6 cellular contexts compared by ENCODE assay signal in the genomic region with DNA sequence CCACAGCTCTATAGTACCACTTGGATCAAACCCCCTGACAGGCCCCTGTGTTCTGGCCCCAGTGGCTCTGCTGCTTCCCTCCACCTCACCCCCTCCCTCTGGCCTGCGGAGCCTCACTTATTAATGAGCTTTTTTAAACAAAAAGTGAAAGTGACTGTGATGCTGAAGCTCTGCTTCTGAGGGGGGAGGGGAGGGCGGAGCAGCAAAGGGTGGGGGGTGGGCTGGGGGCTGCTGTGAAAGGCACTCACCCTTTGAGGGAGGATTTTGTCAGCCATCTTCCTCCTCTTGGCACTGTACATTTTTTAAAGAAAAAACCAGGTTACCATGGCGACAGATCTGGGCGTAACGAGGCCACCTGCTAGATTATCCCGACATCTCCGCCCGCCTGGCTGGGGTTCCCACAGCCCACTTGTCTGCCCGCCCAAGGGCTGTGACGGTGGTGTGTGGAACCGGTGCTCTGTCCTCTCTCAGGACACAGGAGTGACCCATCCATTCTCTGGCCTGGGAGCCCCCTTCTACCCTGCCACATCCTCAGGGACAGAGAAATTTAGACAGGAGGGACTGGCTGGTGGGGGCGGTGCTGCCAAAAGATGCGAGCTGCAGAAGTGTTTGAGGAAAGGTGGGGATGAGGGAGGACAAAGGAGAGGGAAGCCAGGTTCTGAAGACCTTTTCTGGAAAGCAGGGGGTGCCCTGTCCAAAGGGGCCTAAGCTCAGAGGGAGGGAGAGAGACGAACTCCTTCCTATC. TPM values are rescaled to one million over a fixed set of nuclear protein-coding genes. Genes with fewer than 3 reads are reported as not detected.
DNase-seq lines count a peak whose midpoint lies in the region; ATAC-seq, FAIRE-seq and TF ChIP-seq lines count a peak whose summit lies in the region.

No MANE protein-coding gene starts in this region.

- no peak overlapping the region for H3K4ac ChIP-seq in H1 (replicated peaks; ENCODE audit: insufficient read length, low read depth, low read length)

- ATAC-seq in GM21786 (IDR thresholded peaks at IDR 0.05; ENCODE audit: unreplicated experiment), result no peak
- ATAC-seq in HG03521 (IDR thresholded peaks at IDR 0.05; ENCODE audit: unreplicated experiment), result no peak

- no peaks in the 10 kb centered on the region for H3K36me3 ChIP-seq in H1 (ENCODE audit: control insufficient read depth in 2 of 4, insufficient read depth in 4 of 4, low read length in 3 of 4)

- H4K8ac ChIP-seq in H1 (ENCODE audit: extremely low read depth, insufficient read depth, low read length), result no peak overlapping the region

- H3K27ac ChIP-seq in H1 (ENCODE audit: low read depth, low read length), result no peak overlapping the region

- peaks cover 1 to 12% of the 10 kb centered on the region in 2 experiments for H4K20me1 ChIP-seq in H1 (replicated peaks in 1 of 2; ENCODE audit: control insufficient read depth in 1 of 2, insufficient read depth in 2 of 2, low read length in 2 of 2)

- WGBS in H1 (ENCODE audit: extremely low coverage in 1 of 2, insufficient coverage in 1 of 2, insufficient read length in 1 of 2, insufficient replicate concordance in 2 of 2, low coverage in 1 of 2, low lambda C conversion rate in 2 of 2, missing lambda C conversion rate in 1 of 2), 2 experiments, result 58% methylated on average over 12 of the region's 14 CpGs; no CpG with 5 or more reads in 1 of the 2 experiments

- peak overlapping the region; percentile 42; the same call in 1 of the 2 replicates for H2BK12ac ChIP-seq in H1 (ENCODE audit: low read depth, low read length)

- no peak overlapping the region for H3K56ac ChIP-seq in H1 (replicated peaks; ENCODE audit: insufficient read length, low read depth, low read length)

- peaks cover 13% of the 10 kb centered on the region; the same call in 1 of the 2 replicates for H3K23me2 ChIP-seq in H1 (ENCODE audit: low read depth, low read length)

- H2AFZ ChIP-seq in H1 (ENCODE audit: low read length), result no peak overlapping the region

- TF ChIP-seq EP300 in H1 (IDR thresholded peaks at IDR 0.05; ENCODE audit: borderline replicate concordance in 1 of 2, low read depth in 2 of 2, low read length in 2 of 2), result no peak

- CTCF ChIA-PET in H1 (lab: Charles Lee; ENCODE audit: partially characterized antibody), result interaction anchor here (0.6 to 5.1 kb wide), 76 partner anchors 9 to 832 kb away, joined by 3 to 71 read pairs (median 4); a partner anchor contains a TSS

- H4K91ac ChIP-seq in H1 (replicated peaks; ENCODE audit: insufficient read length, low read length), result no peak overlapping the region

- H3K4me2 ChIP-seq in H1 (ENCODE audit: insufficient read depth in 1 of 2, low read depth in 2 of 2, low read length in 2 of 2), result peak overlapping the region in 1 of 2 experiments; percentile 1; a peak in 2 of 4 replicates

- H3K27me3 ChIP-seq in H1 (replicated peaks in 1 of 4; ENCODE audit: control insufficient read depth in 3 of 4, extremely low read depth in 1 of 4, insufficient read depth in 3 of 4, low read length in 3 of 4), result peaks cover 16 to 38% (median 35%) of the 10 kb centered on the region in 4 experiments

- peaks cover 3% of the 10 kb centered on the region; the same call in 1 of the 2 replicates for H3K79me1 ChIP-seq in H1 (ENCODE audit: low read depth, low read length)

- no peak overlapping the region for H3K9ac ChIP-seq in H1 (replicated peaks in 1 of 4; ENCODE audit: extremely low read depth in 1 of 4, low read depth in 3 of 4, low read length in 3 of 4)

- H3K23ac ChIP-seq in H1 (ENCODE audit: insufficient read length), result no peak overlapping the region

- no peak overlapping the region for H2BK5ac ChIP-seq in H1 (ENCODE audit: low read depth, low read length)

- no peak for TF ChIP-seq RAD21 in H1 (IDR thresholded peaks at IDR 0.05 in 1 of 2, conservative IDR thresholded peaks at IDR 0.05 in 1 of 2; ENCODE audit: low read depth in 2 of 2, low read length in 2 of 2)

- H2BK120ac ChIP-seq in H1 (replicated peaks; ENCODE audit: low read depth, low read length), result no peak overlapping the region

- no peak for FAIRE-seq in H1 (lab: Jason Lieb, UNC)

- peak; percentile 36 for DNase-seq in DMS53 treated with DMSO at 0.1 percent for 48 hours (lab: John Stamatoyannopoulos, UW; ENCODE audit: unreplicated experiment)
- peak; percentile 85 for DNase-seq in NCI-H1694 (lab: John Stamatoyannopoulos, UW)
- DNase-seq in H1 (ENCODE audit: low read depth in 1 of 2, low spot score in 2 of 2), result peak in 1 of 2 experiments; percentile 36
- no peak for DNase-seq in Ammon's horn (ENCODE audit: low spot score)

- POLR2A ChIA-PET in H1 (lab: Charles Lee; ENCODE audit: partially characterized antibody), result interaction anchor here (0.8 to 5.7 kb wide), 9 partner anchors 8 to 22 kb away, joined by 3 to 22 read pairs (median 6); a partner anchor contains a TSS

- no peak for TF ChIP-seq POLR2A in H1 (IDR thresholded peaks at IDR 0.05; ENCODE audit: control extremely low read depth in 1 of 2, low read depth in 2 of 2, low read length in 2 of 2)

- H3K79me2 ChIP-seq in H1 (ENCODE audit: control insufficient read depth in 1 of 2, insufficient read depth in 2 of 2, low read length in 2 of 2), result no peaks in the 10 kb centered on the region

- no peak overlapping the region for H2BK20ac ChIP-seq in H1 (ENCODE audit: low read length)

- H3K4me3 ChIP-seq in H1 (ENCODE audit: extremely low read depth in 1 of 4, insufficient read depth in 2 of 4, low read depth in 3 of 4, low read length in 4 of 4), result no peak overlapping the region; a peak in 2 of 8 replicates

- H2AK5ac ChIP-seq in H1 (ENCODE audit: low read depth, low read length), result no peak overlapping the region

- no peak overlapping the region for H3K14ac ChIP-seq in H1 (ENCODE audit: insufficient read length)

- no peaks in the 10 kb centered on the region for H3K9me3 ChIP-seq in H1 (ENCODE audit: insufficient read depth in 2 of 2, low read depth in 1 of 2, low read length in 1 of 2)

- no peak for TF ChIP-seq CTCF in H1 (IDR thresholded peaks at IDR 0.05; ENCODE audit: control extremely low read depth in 1 of 3, insufficient read depth in 1 of 3, low read depth in 1 of 3, low read length in 3 of 3)

- H3K4me1 ChIP-seq in H1 (replicated peaks in 1 of 4; ENCODE audit: control insufficient read depth in 3 of 4, insufficient read depth in 4 of 4, low read length in 3 of 4), result peaks cover 0 to 40% (median 28%) of the 10 kb centered on the region in 4 experiments; a peak in 6 of 7 replicates

- H2BK15ac ChIP-seq in H1 (ENCODE audit: low read length), result no peak overlapping the region

- no peak overlapping the region for H4K5ac ChIP-seq in H1 (ENCODE audit: insufficient read length, low read depth, low read length)

- no peak overlapping the region for H3K18ac ChIP-seq in H1 (ENCODE audit: extremely low read depth, low read length)

RNA-seq across cellular contexts. Expression of a gene that starts 4.9 kb away (rescaled TPM):
- total RNA-seq in H1 (2021; fragmentation: NEBNext Ultra II Directional; extraction: Animal tissue kit (Norgen Biotek cat#: 25700)), result 3.0 and 4.6 TPM in 2 replicates
- polyA plus RNA-seq in H1 (2011; rRNA removed), result 5.6 and 6.2 TPM in 2 replicates
- polyA plus RNA-seq in H1 (2011; cell fraction: cytosol; rRNA removed), result 4.5 TPM
- polyA plus RNA-seq in H1 (2011; cell fraction: nucleus; rRNA removed), result 15.3 TPM
- 8.3 to 10.0 TPM (median 9.5 TPM) in 4 replicates for polyA plus RNA-seq in H1 (2012, experiment 1 of 2)
- polyA plus RNA-seq in H1 (2012, experiment 2 of 2), result 7.5 TPM
- polyA plus RNA-seq in H1 (2013, experiment 1 of 2), result 3.9 TPM
- 4.3 TPM for polyA plus RNA-seq in H1 (2013, experiment 2 of 2)
- polyA minus RNA-seq in H1 (2011; rRNA and poly(A)+ RNA removed), result 1.6 and 2.0 TPM in 2 replicates
- polyA minus RNA-seq in H1 (2011; cell fraction: cytosol; rRNA and poly(A)+ RNA removed), result 2.9 TPM
- 3.2 TPM for polyA minus RNA-seq in H1 (2011; cell fraction: nucleus; rRNA and poly(A)+ RNA removed)

RNA-seq across cellular contexts. Expression of a gene that starts 11.3 kb away (rescaled TPM):
- 20.6 and 20.8 TPM in 2 replicates for total RNA-seq in H1 (2021; fragmentation: NEBNext Ultra II Directional; extraction: Animal tissue kit (Norgen Biotek cat#: 25700))
- polyA plus RNA-seq in H1 (2011; rRNA removed), result 14.4 and 20.0 TPM in 2 replicates
- polyA plus RNA-seq in H1 (2011; cell fraction: cytosol; rRNA removed), result 14.8 TPM
- 58.8 TPM for polyA plus RNA-seq in H1 (2011; cell fraction: nucleus; rRNA removed)
- polyA plus RNA-seq in H1 (2012, experiment 1 of 2), result 9.2 to 13.6 TPM (median 11.2 TPM) in 4 replicates
- 11.2 TPM for polyA plus RNA-seq in H1 (2012, experiment 2 of 2)
- polyA plus RNA-seq in H1 (2013, experiment 1 of 2), result 18.0 TPM
- polyA plus RNA-seq in H1 (2013, experiment 2 of 2), result 16.2 TPM
- polyA minus RNA-seq in H1 (2011; rRNA and poly(A)+ RNA removed), result 11.1 and 11.4 TPM in 2 replicates
- polyA minus RNA-seq in H1 (2011; cell fraction: cytosol; rRNA and poly(A)+ RNA removed), result 12.2 TPM
- 30.6 TPM for polyA minus RNA-seq in H1 (2011; cell fraction: nucleus; rRNA and poly(A)+ RNA removed)

RNA-seq across cellular contexts. Expression of a gene that starts 16.6 kb away (rescaled TPM):
- total RNA-seq in H1 (2021; fragmentation: NEBNext Ultra II Directional; extraction: Animal tissue kit (Norgen Biotek cat#: 25700)), result 51.0 and 55.0 TPM in 2 replicates
- polyA plus RNA-seq in H1 (2011; rRNA removed), result 26.4 and 28.0 TPM in 2 replicates
- 37.0 TPM for polyA plus RNA-seq in H1 (2011; cell fraction: cytosol; rRNA removed)
- polyA plus RNA-seq in H1 (2011; cell fraction: nucleus; rRNA removed), result 35.9 TPM
- polyA plus RNA-seq in H1 (2012, experiment 1 of 2), result 39.3 to 51.3 TPM (median 45.8 TPM) in 4 replicates
- 32.1 TPM for polyA plus RNA-seq in H1 (2012, experiment 2 of 2)
- polyA plus RNA-seq in H1 (2013, experiment 1 of 2), result 25.2 TPM
- polyA plus RNA-seq in H1 (2013, experiment 2 of 2), result 22.6 TPM
- polyA minus RNA-seq in H1 (2011; rRNA and poly(A)+ RNA removed), result 48.3 and 59.3 TPM in 2 replicates
- 20.2 TPM for polyA minus RNA-seq in H1 (2011; cell fraction: cytosol; rRNA and poly(A)+ RNA removed)
- polyA minus RNA-seq in H1 (2011; cell fraction: nucleus; rRNA and poly(A)+ RNA removed), result 23.9 TPM

RNA-seq across cellular contexts. Expression of a gene that starts 33.3 kb away (rescaled TPM):
- total RNA-seq in H1 (2021; fragmentation: NEBNext Ultra II Directional; extraction: Animal tissue kit (Norgen Biotek cat#: 25700)), result not detected in 2 replicates
- polyA plus RNA-seq in H1 (2011; rRNA removed), result not detected in 2 replicates
- polyA plus RNA-seq in H1 (2011; cell fraction: cytosol; rRNA removed), result not detected
- polyA plus RNA-seq in H1 (2011; cell fraction: nucleus; rRNA removed), result not detected
- not detected in 4 replicates for polyA plus RNA-seq in H1 (2012, experiment 1 of 2)
- not detected for polyA plus RNA-seq in H1 (2012, experiment 2 of 2)
- not detected for polyA plus RNA-seq in H1 (2013, experiment 1 of 2)
- not detected for polyA plus RNA-seq in H1 (2013, experiment 2 of 2)
- not detected in 2 replicates for polyA minus RNA-seq in H1 (2011; rRNA and poly(A)+ RNA removed)
- not detected for polyA minus RNA-seq in H1 (2011; cell fraction: cytosol; rRNA and poly(A)+ RNA removed)
- polyA minus RNA-seq in H1 (2011; cell fraction: nucleus; rRNA and poly(A)+ RNA removed), result 2.0 TPM

RNA-seq across cellular contexts. Expression of a gene that starts 56.5 kb away (rescaled TPM):
- total RNA-seq in H1 (2021; fragmentation: NEBNext Ultra II Directional; extraction: Animal tissue kit (Norgen Biotek cat#: 25700)), result not detected in 2 replicates
- not detected in 2 replicates for polyA plus RNA-seq in H1 (2011; rRNA removed)
- not detected for polyA plus RNA-seq in H1 (2011; cell fraction: cytosol; rRNA removed)
- not detected for polyA plus RNA-seq in H1 (2011; cell fraction: nucleus; rRNA removed)
- not detected in 4 replicates for polyA plus RNA-seq in H1 (2012, experiment 1 of 2)
- not detected for polyA plus RNA-seq in H1 (2012, experiment 2 of 2)
- polyA plus RNA-seq in H1 (2013, experiment 1 of 2), result not detected
- polyA plus RNA-seq in H1 (2013, experiment 2 of 2), result not detected
- polyA minus RNA-seq in H1 (2011; rRNA and poly(A)+ RNA removed), result not detected in 2 replicates
- polyA minus RNA-seq in H1 (2011; cell fraction: cytosol; rRNA and poly(A)+ RNA removed), result not detected
- polyA minus RNA-seq in H1 (2011; cell fraction: nucleus; rRNA and poly(A)+ RNA removed), result not detected
